Comparison of ENCODE assay signal across 29 cellular contexts in genomic region chrX:24828147-24828546, GRCh38.
"Had no signal": no experiment of that assay in that cellular context is flagged by ENCODE, and none has a peak within 500 bp of the region (broad histone marks: within the 10 kb centered on the region; RNA-seq: fewer than 3 reads in every experiment).

No MANE protein-coding gene starts in this region.

- H3K4me3 ChIP-seq: pancreas, prostate gland, right lobe of liver, sigmoid colon, skin epidermis, suprapubic skin, testis, tibial artery, transverse colon, upper lobe of right lung, uterus had no signal

- ATAC-seq: naive thymus-derived CD8-positive, alpha-beta T cell; natural killer cell treated with Interleukin-12 subunit alpha and Interleukin-12 subunit beta and Interleukin-15 and Interleukin-18, amount 100 ng/mL, for 72 hours; pancreas; right cardiac atrium; right lobe of liver; stimulated activated memory B cell treated with anti-CD40 and anti-IgM and Interleukin-4, amounts not matched to agents 10 μg/mL and 1 μg/mL and 100 μg/mL, for 72 hours; stimulated activated naive CD8-positive, alpha-beta T cell treated with anti-CD3 and anti-CD28 coated beads, Interleukin-15, amount 100 ng/mL, for 72 hours; stimulated activated naive CD8-positive, alpha-beta T cell treated with anti-CD3 and anti-CD28 coated beads, Interleukin-15, Interleukin-2, amounts not matched to agents 100 U/mL and 50 U/mL, for 24 hours; upper lobe of right lung had no signal

- H3K4me3 Mint-ChIP-seq: naive B cell; naive thymus-derived CD8-positive, alpha-beta T cell; natural killer cell treated with Interleukin-12 subunit alpha and Interleukin-12 subunit beta and Interleukin-15 and Interleukin-18, amount 100 ng/mL, for 72 hours; nephron progenitor cell; neural crest cell; stimulated activated memory B cell treated with anti-CD40 and anti-IgM and Interleukin-4, amounts not matched to agents 10 μg/mL and 1 μg/mL and 100 μg/mL, for 72 hours; stimulated activated naive CD8-positive, alpha-beta T cell treated with anti-CD3 and anti-CD28 coated beads, Interleukin-15, amount 100 ng/mL, for 72 hours; type B pancreatic cell had no signal

- H3K36me3 Mint-ChIP-seq: naive B cell had no signal

- H3K4me1 ChIP-seq: pancreas, prostate gland, right lobe of liver, sigmoid colon, suprapubic skin, testis, tibial artery, transverse colon, upper lobe of right lung, uterus had no signal

- DNase-seq: naive B cell; naive thymus-derived CD8-positive, alpha-beta T cell; nephron progenitor cell; nucleus accumbens; pancreas; right cardiac atrium; right lobe of liver; sigmoid colon; stimulated activated CD4-positive, alpha-beta T cell treated with anti-CD3 and anti-CD28 coated beads, Interleukin-15, amount 100 ng/mL, for 24 hours; stimulated activated CD4-positive, alpha-beta T cell treated with anti-CD3 and anti-CD28 coated beads, Interleukin-2, amount 100 ng/mL, for 24 hours; stimulated activated CD4-positive, alpha-beta T cell treated with anti-CD3 and anti-CD28 coated beads, Interleukin-2, amount 100 ng/mL, for 48 hours; stimulated activated CD4-positive, alpha-beta T cell treated with anti-CD3 and anti-CD28 coated beads, Interleukin-4, amount 100 ng/mL, for 24 hours; stimulated activated naive CD4-positive, alpha-beta T cell; stimulated activated naive CD8-positive, alpha-beta T cell treated with anti-CD3 and anti-CD28 coated beads, Interleukin-15, amount 100 ng/mL, for 72 hours; stimulated activated naive CD8-positive, alpha-beta T cell treated with anti-CD3 and anti-CD28 coated beads, Interleukin-15, Interleukin-2, amounts not matched to agents 100 U/mL and 50 U/mL, for 24 hours; substantia nigra; testis; tibial artery; transverse colon; upper lobe of right lung; uterus had no signal

- H3K9me3 Mint-ChIP-seq: naive B cell; naive thymus-derived CD8-positive, alpha-beta T cell; natural killer cell treated with Interleukin-12 subunit alpha and Interleukin-12 subunit beta and Interleukin-15 and Interleukin-18, amount 100 ng/mL, for 72 hours; nephron progenitor cell; neural crest cell; stimulated activated memory B cell treated with anti-CD40 and anti-IgM and Interleukin-4, amounts not matched to agents 10 μg/mL and 1 μg/mL and 100 μg/mL, for 72 hours; stimulated activated naive CD8-positive, alpha-beta T cell treated with anti-CD3 and anti-CD28 coated beads, Interleukin-15, amount 100 ng/mL, for 72 hours; type B pancreatic cell had no signal

- H3K27ac ChIP-seq: neutrophil, pancreas, prostate gland, right lobe of liver, sigmoid colon, skin epidermis, suprapubic skin, testis, tibial artery, transverse colon, upper lobe of right lung, uterus had no signal

- H3K36me3 ChIP-seq: neutrophil, pancreas, prostate gland, right lobe of liver, transverse colon, upper lobe of right lung, uterus had no signal

- H3K27ac Mint-ChIP-seq: naive thymus-derived CD8-positive, alpha-beta T cell; natural killer cell treated with Interleukin-12 subunit alpha and Interleukin-12 subunit beta and Interleukin-15 and Interleukin-18, amount 100 ng/mL, for 72 hours; nephron progenitor cell; stimulated activated memory B cell treated with anti-CD40 and anti-IgM and Interleukin-4, amounts not matched to agents 10 μg/mL and 1 μg/mL and 100 μg/mL, for 72 hours; stimulated activated naive CD8-positive, alpha-beta T cell treated with anti-CD3 and anti-CD28 coated beads, Interleukin-15, amount 100 ng/mL, for 72 hours; type B pancreatic cell had no signal

- H3K27me3 ChIP-seq: neutrophil, pancreas, right lobe of liver, sigmoid colon, suprapubic skin, testis, tibial artery, transverse colon, upper lobe of right lung, uterus had no signal

- H3K9me3 ChIP-seq: neutrophil, pancreas, prostate gland, right lobe of liver, sigmoid colon, suprapubic skin, testis, tibial artery, transverse colon, upper lobe of right lung, uterus had no signal

- H3K27me3 Mint-ChIP-seq: naive B cell; naive thymus-derived CD8-positive, alpha-beta T cell; natural killer cell treated with Interleukin-12 subunit alpha and Interleukin-12 subunit beta and Interleukin-15 and Interleukin-18, amount 100 ng/mL, for 72 hours; stimulated activated memory B cell treated with anti-CD40 and anti-IgM and Interleukin-4, amounts not matched to agents 10 μg/mL and 1 μg/mL and 100 μg/mL, for 72 hours; stimulated activated naive CD8-positive, alpha-beta T cell treated with anti-CD3 and anti-CD28 coated beads, Interleukin-15, amount 100 ng/mL, for 72 hours; type B pancreatic cell had no signal

- H3K4me1 Mint-ChIP-seq: naive B cell; naive thymus-derived CD8-positive, alpha-beta T cell; nephron progenitor cell; neural crest cell; stimulated activated memory B cell treated with anti-CD40 and anti-IgM and Interleukin-4, amounts not matched to agents 10 μg/mL and 1 μg/mL and 100 μg/mL, for 72 hours; stimulated activated naive CD8-positive, alpha-beta T cell treated with anti-CD3 and anti-CD28 coated beads, Interleukin-15, amount 100 ng/mL, for 72 hours had no signal

- FAIRE-seq: pancreas had no signal
